ENCODE assay signal across 25 cellular contexts in the genomic region with DNA sequence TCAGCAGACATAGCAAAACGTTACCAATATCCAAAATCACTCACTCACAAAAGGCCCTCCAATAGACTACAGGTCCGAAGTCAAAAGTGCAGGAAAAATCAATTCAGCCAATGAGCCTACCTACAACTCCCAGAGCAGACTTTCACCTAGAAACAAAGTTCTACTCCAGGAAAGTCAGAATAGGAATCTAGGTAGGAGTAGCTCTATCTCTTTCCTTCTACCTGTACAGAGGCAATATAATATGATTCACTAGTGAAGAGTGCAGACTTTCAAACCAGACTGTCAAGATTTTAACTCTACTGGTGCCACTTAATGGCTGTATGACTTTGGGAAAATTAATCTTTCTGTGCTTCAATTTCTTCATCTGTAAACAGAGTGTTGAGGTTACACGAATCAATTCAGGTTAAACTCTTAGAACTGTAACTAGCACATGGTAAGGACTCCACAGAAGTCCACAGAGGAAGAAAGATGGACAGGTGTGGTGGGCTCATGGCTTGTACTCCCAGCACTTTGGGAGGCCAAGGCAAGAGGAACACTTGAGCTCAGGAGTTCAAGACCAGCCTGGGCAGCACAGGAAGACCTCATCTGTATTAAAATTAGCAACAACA. TPM values are rescaled to one million over a fixed set of nuclear protein-coding genes. Genes with fewer than 3 reads are reported as not detected.
DNase-seq lines count a peak whose midpoint lies in the region; ATAC-seq, FAIRE-seq and TF ChIP-seq lines count a peak whose summit lies in the region.
"Had no signal": no experiment of that assay in that cellular context is flagged by ENCODE, and none has a peak within 500 bp of the region (broad histone marks: within the 10 kb centered on the region; RNA-seq: fewer than 3 reads in every experiment).

No MANE protein-coding gene starts in this region.

- H3K79me2 ChIP-seq in K562 (ENCODE audit: control insufficient read depth, insufficient read depth, low read length), result peaks cover 96% of the 10 kb centered on the region

- no peak for TF ChIP-seq RAD21 in K562 (CRISPR knock-in tag; conservative IDR thresholded peaks at IDR 0.05 in 1 of 2, IDR thresholded peaks at IDR 0.05 in 1 of 2)

- 0 out of 2 replicates have a peak, but pooled peaks cover 1% of the 10 kb centered on the region for H4K20me1 ChIP-seq in K562 (replicated peaks; ENCODE audit: control insufficient read depth, insufficient read depth, low read length)

- no peak for DNase-seq in activated naive CD8-positive, alpha-beta T cell treated with anti-CD3 and anti-CD28 coated beads for 36 hours
- no peak for DNase-seq in K562 (ENCODE audit: extremely low read depth in 1 of 4, low spot score in 3 of 4)
- DNase-seq in memory B cell (ENCODE audit: low spot score in 2 of 2), result no peak
- DNase-seq in type B pancreatic cell (ENCODE audit: extremely low spot score, unreplicated experiment), result no peak
- DNase-seq in stimulated activated CD4-positive, alpha-beta T cell treated with anti-CD3 and anti-CD28 coated beads, Interleukin-4, amount 100 ng/mL, for 4 hours, result no peak
- no peak for DNase-seq in activated CD4-positive, alpha-beta memory T cell treated with anti-CD3 and anti-CD28 coated beads for 36 hours
- DNase-seq: activated CD4-positive, alpha-beta T cell treated with anti-CD3 and anti-CD28 coated beads for 1 hour; activated naive CD8-positive, alpha-beta T cell treated with anti-CD3 and anti-CD28 coated beads, Interleukin-2, amount 50 U/mL, for 24 hours; Caco-2; effector CD8-positive, alpha-beta T cell; esophagus squamous epithelium; islet precursor cell; mammary epithelial cell; naive thymus-derived CD4-positive, alpha-beta T cell; NCI-H1436; NCI-H2171 treated with DMSO at 0.1 percent for 48 hours; NCI-H526 treated with DMSO at 0.1 percent for 48 hours; right cardiac atrium had no signal

- no peaks in the 10 kb centered on the region for H3K9me3 Mint-ChIP-seq in activated naive CD8-positive, alpha-beta T cell (ENCODE audit: low read depth)
- H3K9me3 Mint-ChIP-seq in activated naive CD8-positive, alpha-beta T cell treated with anti-CD3 and anti-CD28 coated beads for 36 hours, result no peaks in the 10 kb centered on the region
- H3K9me3 Mint-ChIP-seq in memory B cell (no peaks in the 10 kb centered on the region), type B pancreatic cell (no peaks in the 10 kb centered on the region)
- H3K9me3 Mint-ChIP-seq in activated CD4-positive, alpha-beta memory T cell treated with anti-CD3 and anti-CD28 coated beads for 36 hours, result no peaks in the 10 kb centered on the region
- H3K9me3 Mint-ChIP-seq: activated naive CD8-positive, alpha-beta T cell treated with anti-CD3 and anti-CD28 coated beads, Interleukin-2, amount 50 U/mL, for 24 hours; IgD-negative memory B cell; naive thymus-derived CD4-positive, alpha-beta T cell had no signal

- no peak for TF ChIP-seq POLR2A in K562 (conservative IDR thresholded peaks at IDR 0.05)

- peaks cover 10 to 42% of the 10 kb centered on the region in 2 experiments for H3K4me1 ChIP-seq in K562 (replicated peaks in 1 of 2; ENCODE audit: control insufficient read depth in 2 of 2, insufficient read depth in 2 of 2, low read length in 2 of 2)

- H3K9me1 ChIP-seq in K562 (ENCODE audit: control insufficient read depth, insufficient read depth, low read length), result peaks cover 5% of the 10 kb centered on the region

- H3K4me1 Mint-ChIP-seq in activated naive CD8-positive, alpha-beta T cell (ENCODE audit: low read depth), result peaks cover 55% of the 10 kb centered on the region
- peaks cover 43% of the 10 kb centered on the region for H3K4me1 Mint-ChIP-seq in activated naive CD8-positive, alpha-beta T cell treated with anti-CD3 and anti-CD28 coated beads for 36 hours
- peaks cover 33% of the 10 kb centered on the region for H3K4me1 Mint-ChIP-seq in memory B cell
- peaks cover 36% of the 10 kb centered on the region for H3K4me1 Mint-ChIP-seq in type B pancreatic cell (ENCODE audit: unreplicated experiment)
- peaks cover 52% of the 10 kb centered on the region for H3K4me1 Mint-ChIP-seq in activated CD4-positive, alpha-beta memory T cell treated with anti-CD3 and anti-CD28 coated beads for 36 hours (ENCODE audit: low read depth)

- no peak for TF ChIP-seq EP300 in K562 (IDR thresholded peaks at IDR 0.05; ENCODE audit: low read length)

- BruUV-seq in K562 (replicated peaks; lab: Mats Ljungman, UMichigan), result no TSS peak

- intact Hi-C loops in K562 (cut with micrococcal nuclease), result no loop called here
- intact Hi-C loops in activated CD4-positive, alpha-beta memory T cell treated with anti-CD3 and anti-CD28 coated beads for 36 hours (cut with micrococcal nuclease), result no loop called here

- CTCF ChIA-PET in K562 (lab: Yijun Ruan, JAX; ENCODE audit: low intra/inter-chr PET ratio), result no interaction called here
- CTCF ChIA-PET in activated CD4-positive, alpha-beta memory T cell treated with anti-CD3 and anti-CD28 coated beads for 36 hours (lab: Charles Lee), result interaction anchor here (1.4 kb wide), 1 partner anchor 8 kb away, joined by 4 read pairs; no protein-coding TSS in a partner anchor

- H3K9ac ChIP-seq in K562 (ENCODE audit: insufficient read depth in 1 of 2, low read depth in 2 of 2, low read length in 2 of 2), result peak overlapping the region in 1 of 2 experiments; percentile 17; a peak in 1 of 4 replicates
- H3K9ac ChIP-seq: BLaER1 had no signal

- no peaks in the 10 kb centered on the region for H3K27me3 ChIP-seq in K562 (ENCODE audit: control insufficient read depth in 2 of 2, insufficient read depth in 2 of 2, low read length in 2 of 2)
- H3K27me3 ChIP-seq: BLaER1, esophagus squamous epithelium, gastroesophageal sphincter had no signal

- no peaks in the 10 kb centered on the region for H3K36me3 Mint-ChIP-seq in activated naive CD8-positive, alpha-beta T cell
- peaks cover 8% of the 10 kb centered on the region for H3K36me3 Mint-ChIP-seq in activated naive CD8-positive, alpha-beta T cell treated with anti-CD3 and anti-CD28 coated beads for 36 hours
- peaks cover 5% of the 10 kb centered on the region for H3K36me3 Mint-ChIP-seq in memory B cell
- peaks cover 3% of the 10 kb centered on the region for H3K36me3 Mint-ChIP-seq in type B pancreatic cell
- H3K36me3 Mint-ChIP-seq in activated CD4-positive, alpha-beta memory T cell treated with anti-CD3 and anti-CD28 coated beads for 36 hours, result no peaks in the 10 kb centered on the region

- H3K4me3 ChIP-seq in K562, result no peak overlapping the region
- H3K4me3 ChIP-seq: A549, BLaER1, esophagus squamous epithelium, gastroesophageal sphincter had no signal

- FAIRE-seq in K562 (lab: Jason Lieb, UNC), result peak; percentile 44
- FAIRE-seq: A549 had no signal

- peak overlapping the region; percentile 20; the same call in 1 of the 3 replicates for H3K27ac ChIP-seq in K562 (ENCODE audit: extremely low read depth, low read depth, low read length)
- H3K27ac ChIP-seq: A549, BLaER1, esophagus squamous epithelium, gastroesophageal sphincter, HL-60 had no signal

- H3K27ac Mint-ChIP-seq in activated naive CD8-positive, alpha-beta T cell, result peak overlapping the region; percentile 54
- no peak overlapping the region for H3K27ac Mint-ChIP-seq in activated naive CD8-positive, alpha-beta T cell treated with anti-CD3 and anti-CD28 coated beads for 36 hours
- peak overlapping the region; percentile 49 for H3K27ac Mint-ChIP-seq in memory B cell
- peak overlapping the region; percentile 73 for H3K27ac Mint-ChIP-seq in type B pancreatic cell
- H3K27ac Mint-ChIP-seq in activated CD4-positive, alpha-beta memory T cell treated with anti-CD3 and anti-CD28 coated beads for 36 hours, result no peak overlapping the region

- WGBS in K562 (ENCODE audit: insufficient coverage, low coverage, missing lambda C conversion rate), result 21% methylated on average over 3 of the region's 3 CpGs

- peak; percentile 18 for ATAC-seq in K562
- ATAC-seq in memory B cell (ENCODE audit: low read depth), result no peak
- no peak for ATAC-seq in HG02588 (IDR thresholded peaks at IDR 0.05; ENCODE audit: unreplicated experiment)
- ATAC-seq: A549; activated naive CD8-positive, alpha-beta T cell treated with anti-CD3 and anti-CD28 coated beads, Interleukin-2, amount 50 U/mL, for 24 hours; gastroesophageal sphincter; naive thymus-derived CD4-positive, alpha-beta T cell; right cardiac atrium had no signal

- no peak overlapping the region; the same call in 1 of the 2 replicates for H3K4me2 ChIP-seq in K562 (ENCODE audit: insufficient read depth, low read length)
- H3K4me2 ChIP-seq: BLaER1 had no signal

- POLR2A ChIA-PET in K562 (lab: Yijun Ruan, JAX), result interaction anchor here (1.0 to 1.6 kb wide), 4 partner anchors 9 to 61 kb away, joined by 3 to 6 read pairs (median 4); no protein-coding TSS in a partner anchor
- POLR2A ChIA-PET in activated CD4-positive, alpha-beta memory T cell treated with anti-CD3 and anti-CD28 coated beads for 36 hours (lab: Charles Lee), result no interaction called here

- H3K36me3 ChIP-seq in K562 (ENCODE audit: control insufficient read depth, insufficient read depth, low read length), result peaks cover 5% of the 10 kb centered on the region; the same call in 2 of the 3 replicates
- H3K36me3 ChIP-seq: esophagus squamous epithelium, gastroesophageal sphincter had no signal

- H2AFZ ChIP-seq in K562 (ENCODE audit: low read depth, low read length), result no peak overlapping the region

- H3K27me3 Mint-ChIP-seq in activated naive CD8-positive, alpha-beta T cell, result no peaks in the 10 kb centered on the region
- no peaks in the 10 kb centered on the region for H3K27me3 Mint-ChIP-seq in activated naive CD8-positive, alpha-beta T cell treated with anti-CD3 and anti-CD28 coated beads for 36 hours
- H3K27me3 Mint-ChIP-seq in memory B cell (no peaks in the 10 kb centered on the region), type B pancreatic cell (no peaks in the 10 kb centered on the region)
- no peaks in the 10 kb centered on the region for H3K27me3 Mint-ChIP-seq in activated CD4-positive, alpha-beta memory T cell treated with anti-CD3 and anti-CD28 coated beads for 36 hours
- H3K27me3 Mint-ChIP-seq: activated naive CD8-positive, alpha-beta T cell treated with anti-CD3 and anti-CD28 coated beads, Interleukin-2, amount 50 U/mL, for 24 hours; IgD-negative memory B cell; naive thymus-derived CD4-positive, alpha-beta T cell had no signal

- in situ Hi-C loops in K562 (cut with MboI), result no loop called here

- H3K4me3 Mint-ChIP-seq in activated naive CD8-positive, alpha-beta T cell, result no peak overlapping the region
- no peak overlapping the region for H3K4me3 Mint-ChIP-seq in activated naive CD8-positive, alpha-beta T cell treated with anti-CD3 and anti-CD28 coated beads for 36 hours
- H3K4me3 Mint-ChIP-seq in memory B cell (no peak overlapping the region), type B pancreatic cell (peak overlapping the region; percentile 16)
- no peak overlapping the region for H3K4me3 Mint-ChIP-seq in activated CD4-positive, alpha-beta memory T cell treated with anti-CD3 and anti-CD28 coated beads for 36 hours
- H3K4me3 Mint-ChIP-seq: activated naive CD8-positive, alpha-beta T cell treated with anti-CD3 and anti-CD28 coated beads, Interleukin-2, amount 50 U/mL, for 24 hours; IgD-negative memory B cell had no signal

- H3K9me3 ChIP-seq in K562 (replicated peaks; ENCODE audit: control insufficient read depth, insufficient read depth, low read depth, low read length), result no peaks in the 10 kb centered on the region
- H3K9me3 ChIP-seq: A549, BLaER1, Caco-2, esophagus squamous epithelium, gastroesophageal sphincter had no signal

- TF ChIP-seq CTCF in K562 (IDR thresholded peaks at IDR 0.05 in 2 of 3, conservative IDR thresholded peaks at IDR 0.05 in 1 of 3; ENCODE audit: insufficient read depth in 2 of 3, low read depth in 1 of 3, low read length in 3 of 3) (no peak), type B pancreatic cell (conservative IDR thresholded peaks at IDR 0.05) (no peak)

RNA-seq across cellular contexts. Expression of a gene that starts 9.4 kb away (rescaled TPM):
- 10 to 100 TPM; 52.7 to 53.8 TPM for total RNA-seq in activated naive CD8-positive, alpha-beta T cell treated with anti-CD3 and anti-CD28 coated beads for 36 hours
- 8.7 and 44.1 TPM in 2 replicates for total RNA-seq in K562 (2011; cell fraction: chromatin; rRNA removed; ENCODE audit: low replicate concordance)
- total RNA-seq in K562 (2011; cell fraction: nucleolus; rRNA removed), result 2.3 and 4.2 TPM in 2 replicates
- 9.3 and 20.2 TPM in 2 replicates for total RNA-seq in K562 (2011; cell fraction: nucleoplasm; rRNA removed)
- total RNA-seq in K562 (2014; rRNA removed) (11.4 and 24.7 TPM in 2 replicates), K562 (2014; rRNA removed; fragmentation: Illumina TruSeq; extraction: Trizol) (36.0 and 43.2 TPM in 2 replicates), K562 (2015; rRNA removed; fragmentation: Illumina TruSeq; extraction: Trizol) (25.1 and 28.2 TPM in 2 replicates), K562 (2021) (38.5 and 39.7 TPM in 2 replicates), type B pancreatic cell (ENCODE audit: low replicate concordance) (54.4 and 60.7 TPM in 2 replicates)
- polyA plus RNA-seq in K562 (2011; rRNA removed) (23.3 and 27.7 TPM in 2 replicates), K562 (2014; fragmentation: Illumina TruSeq; extraction: Trizol) (27.3 and 31.5 TPM in 2 replicates), K562 (2014; fragmentation: Nextera tagmentation; extraction: Ambion mirVana) (10 to 100 TPM; 24.9 to 46.8 TPM), K562 (2014; rRNA removed) (20.1 and 20.3 TPM in 2 replicates)
- polyA plus RNA-seq in K562 (2011; cell fraction: cytosol; rRNA removed), result 1.8 and 5.1 TPM in 2 replicates
- polyA plus RNA-seq in K562 (2011; cell fraction: nucleus; rRNA removed), result 5.1 and 9.7 TPM in 2 replicates
- 16.6 and 23.8 TPM in 2 replicates for polyA plus RNA-seq in K562 (2012)
- polyA minus RNA-seq in K562 (2011; rRNA and poly(A)+ RNA removed), result 78.5 and 91.3 TPM in 2 replicates
- polyA minus RNA-seq in K562 (2011; cell fraction: cytosol; rRNA and poly(A)+ RNA removed), result 18.5 and 19.9 TPM in 2 replicates
- polyA minus RNA-seq in K562 (2011; cell fraction: nucleus; rRNA and poly(A)+ RNA removed), result 7.5 and 12.6 TPM in 2 replicates
- total RNA-seq in activated CD4-positive, alpha-beta memory T cell treated with anti-CD3 and anti-CD28 coated beads for 36 hours, result 10 to 100 TPM; 47.5 to 53.5 TPM

Comparison
In these comparisons a context has a peak if more than half of its experiments do, and no peak if none do; other contexts are left out.
1. H3K27ac Mint-ChIP-seq: peak in activated naive CD8-positive, alpha-beta T cell (single experiment), memory B cell (single experiment) and type B pancreatic cell (single experiment); none in activated naive CD8-positive, alpha-beta T cell treated with anti-CD3 and anti-CD28 coated beads for 36 hours (single experiment) and activated CD4-positive, alpha-beta memory T cell treated with anti-CD3 and anti-CD28 coated beads for 36 hours (single experiment).